10 cellular contexts compared by ENCODE assay signal in genomic region chr22:35431483-35432205, GRCh38. TPM values are rescaled to one million over a fixed set of nuclear protein-coding genes. Genes with fewer than 3 reads are reported as not detected.
A peak's percentile ranks its signal among the peaks of the same experiment; 100 is the strongest.
DNase-seq lines count a peak whose midpoint lies in the region; ATAC-seq and TF ChIP-seq lines count a peak whose summit lies in the region.
"Had no signal": no experiment of that assay in that cellular context is flagged by ENCODE, and none has a peak within 500 bp of the region (broad histone marks: within the 10 kb centered on the region; RNA-seq: fewer than 3 reads in every experiment).

No MANE protein-coding gene starts in this region.

- POLR2A ChIA-PET in Panc1 (lab: Charles Lee) = no interaction called here

- H3K4me1 ChIP-seq in Panc1 (ENCODE audit: control insufficient read depth, insufficient read depth, low read length) (peaks cover 13% of the 10 kb centered on the region), stomach smooth muscle (ENCODE audit: control insufficient read depth, insufficient read depth, low read length) (peaks cover 8% of the 10 kb centered on the region)

- CTCF ChIA-PET in Panc1 (lab: Charles Lee) = interaction anchor here (0.8 to 2.2 kb wide), 3 partner anchors 151 to 196 kb away, joined by 3 to 10 read pairs (median 6); no protein-coding TSS in a partner anchor

- H3K9me3 ChIP-seq in Panc1 (ENCODE audit: control insufficient read depth, insufficient read depth, low read depth, low read length) = peaks cover 8% of the 10 kb centered on the region; the same call in 1 of the 2 replicates
- peaks cover 3 to 10% of the 10 kb centered on the region in 2 donors for H3K9me3 ChIP-seq in stomach smooth muscle (ENCODE audit: control insufficient read depth in 2 of 2, low read length in 2 of 2)
- H3K9me3 ChIP-seq: gastrocnemius medialis had no signal

- in situ Hi-C loops in Panc1 (cut with HindIII; ENCODE audit: low pct_unique_long_range_greater_than_20kb, low sequenced_read_pairs) = no loop called here

- H3K9ac ChIP-seq in stomach smooth muscle (ENCODE audit: low read length in 2 of 2) = no peak overlapping the region

- intact Hi-C loops in Panc1 (cut with micrococcal nuclease; ENCODE audit: unreplicated experiment) = loop anchor here (2.0 kb wide), 2 partner anchors 151 to 191 kb away; no protein-coding TSS in a partner anchor
- intact Hi-C loops in left colon (cut with DNase I, micrococcal nuclease) = loop anchor here (2.0 to 5.0 kb wide), 2 partner anchors 146 to 151 kb away; no protein-coding TSS in a partner anchor

- TF ChIP-seq CTCF in Panc1 (IDR thresholded peaks at IDR 0.05) (no peak), cardiac fibroblast (IDR thresholded peaks at IDR 0.05; ENCODE audit: low read depth, low read length) (peak; percentile 32)

- ATAC-seq in Panc1 (no peak), left colon (peak; percentile 62), GM18867 (IDR thresholded peaks at IDR 0.05; ENCODE audit: unreplicated experiment) (no peak), HG02981 (IDR thresholded peaks at IDR 0.05; ENCODE audit: unreplicated experiment) (no peak)

- H3K27me3 ChIP-seq in Panc1 (ENCODE audit: control insufficient read depth, insufficient read depth, low read length) = no peaks in the 10 kb centered on the region
- no peaks in the 10 kb centered on the region for H3K27me3 ChIP-seq in stomach smooth muscle (ENCODE audit: control insufficient read depth in 1 of 2, insufficient read depth in 2 of 2, low read length in 2 of 2)
- H3K27me3 ChIP-seq: gastrocnemius medialis had no signal

- H3K4me3 ChIP-seq in Panc1 (ENCODE audit: low read depth in 2 of 2, low read length in 2 of 2) = no peak overlapping the region
- no peak overlapping the region for H3K4me3 ChIP-seq in cardiac fibroblast (replicated peaks in 1 of 2; ENCODE audit: low read depth in 2 of 2, low read length in 2 of 2)
- no peak overlapping the region for H3K4me3 ChIP-seq in stomach smooth muscle (ENCODE audit: low read length in 2 of 2)
- H3K4me3 ChIP-seq: gastrocnemius medialis, psoas muscle had no signal

- H3K36me3 ChIP-seq in Panc1 (ENCODE audit: control insufficient read depth, insufficient read depth, low read length) (no peaks in the 10 kb centered on the region), stomach smooth muscle (ENCODE audit: control insufficient read depth in 2 of 2, insufficient read depth in 2 of 2, low read length in 2 of 2) (peaks cover 0 to 2% of the 10 kb centered on the region in 2 donors)

- BruUV-seq in Panc1 (replicated peaks; lab: Mats Ljungman, UMichigan) = no TSS peak

- no peak for DNase-seq in Panc1 (ENCODE audit: low read depth, low spot score)
- DNase-seq in cardiac fibroblast (ENCODE audit: low read depth in 2 of 2) = no peak
- DNase-seq in left colon = no peak
- DNase-seq in NCI-H69 (lab: John Stamatoyannopoulos, UW) = no peak
- no peak for DNase-seq in activated gamma-delta T cell (lab: John Stamatoyannopoulos, UW)

- H3K27ac ChIP-seq in Panc1 (ENCODE audit: low read length) = peak overlapping the region; percentile 89
- peak overlapping the region; percentile 31 for H3K27ac ChIP-seq in stomach smooth muscle (ENCODE audit: low read length)
- H3K27ac ChIP-seq: psoas muscle had no signal

RNA-seq across cellular contexts. Expression of gene MCM5, which starts 31.7 kb away (rescaled TPM):
- 122 TPM for total RNA-seq in Panc1 (2021; ENCODE audit: unreplicated experiment)
- polyA plus RNA-seq in Panc1 (2012; ENCODE audit: insufficient read length) = 119 TPM
- total RNA-seq in left colon = 10 to 100 TPM; 17.2 to 32.0 TPM

RNA-seq across cellular contexts. Expression of gene HMOX1, which starts 50.7 kb away (rescaled TPM):
- 105 TPM for total RNA-seq in Panc1 (2021; ENCODE audit: unreplicated experiment)
- polyA plus RNA-seq in Panc1 (2012; ENCODE audit: insufficient read length) = 198 TPM
- total RNA-seq in left colon = 10 to 100 TPM; 29.5 to 52.3 TPM
